In genomic region chr11:74418509-74418895, GRCh38 we compare ENCODE assay signal across 9 cellular contexts. TPM values are rescaled to one million over a fixed set of nuclear protein-coding genes. Genes with fewer than 3 reads are reported as not detected.
DNase-seq lines count a peak whose midpoint lies in the region; TF ChIP-seq lines count a peak whose summit lies in the region.
"Had no signal": no experiment of that assay in that cellular context is flagged by ENCODE, and none has a peak within 500 bp of the region (broad histone marks: within the 10 kb centered on the region; RNA-seq: fewer than 3 reads in every experiment).

No MANE protein-coding gene starts in this region.

- H3K27ac ChIP-seq in sigmoid colon = peak overlapping the region in 3 of 4 donors; percentile 48 to 58 (median 57)

- no peak for TF ChIP-seq CTCF in epithelial cell of esophagus (IDR thresholded peaks at IDR 0.05; ENCODE audit: insufficient read depth, low read depth, low read length, missing control alignments)
- no peak for TF ChIP-seq CTCF in sigmoid colon (IDR thresholded peaks at IDR 0.05)
- no peak for TF ChIP-seq CTCF in BE2C (IDR thresholded peaks at IDR 0.05; ENCODE audit: low read depth, low read length)

- intact Hi-C loops in sigmoid colon (cut with DNase I) = no loop called here

- no peak overlapping the region for H3K4me3 ChIP-seq in epithelial cell of esophagus (ENCODE audit: low read length)
- H3K4me3 ChIP-seq in sigmoid colon = no peak overlapping the region
- no peak overlapping the region for H3K4me3 ChIP-seq in BE2C (ENCODE audit: low read depth, low read length)

- TF ChIP-seq EP300 in sigmoid colon (IDR thresholded peaks at IDR 0.05) = no peak

- peaks cover 0 to 26% (median 17%) of the 10 kb centered on the region in 4 donors for H3K4me1 ChIP-seq in sigmoid colon
- H3K4me1 ChIP-seq in BE2C = no peaks in the 10 kb centered on the region

- no peaks in the 10 kb centered on the region for H3K36me3 Mint-ChIP-seq in T-helper 2 cell treated with Interferon-gamma antibody and Interleukin-4, amounts not matched to agents 5 μg/mL and 100 μg/mL, for 36 hours (ENCODE audit: low read depth)

- 45 to 52% methylated on average over 1 of the region's 1 CpG for WGBS in sigmoid colon, 2 donors

- peaks cover 4% of the 10 kb centered on the region for H3K27me3 Mint-ChIP-seq in T-helper 2 cell treated with Interferon-gamma antibody and Interleukin-4, amounts not matched to agents 5 μg/mL and 100 μg/mL, for 36 hours (ENCODE audit: low read depth)

- H3K27ac Mint-ChIP-seq in T-helper 2 cell treated with Interferon-gamma antibody and Interleukin-4, amounts not matched to agents 5 μg/mL and 100 μg/mL, for 36 hours = no peak overlapping the region

- no peak overlapping the region for H3K4me3 Mint-ChIP-seq in T-helper 2 cell treated with Interferon-gamma antibody and Interleukin-4, amounts not matched to agents 5 μg/mL and 100 μg/mL, for 36 hours

- no peaks in the 10 kb centered on the region for H3K9me3 Mint-ChIP-seq in T-helper 2 cell treated with Interferon-gamma antibody and Interleukin-4, amounts not matched to agents 5 μg/mL and 100 μg/mL, for 36 hours

- TF ChIP-seq POLR2A in sigmoid colon (IDR thresholded peaks at IDR 0.05) = no peak

- DNase-seq in HCEC 1CT (peak; percentile 86), NCI-H748 (lab: John Stamatoyannopoulos, UW; ENCODE audit: unreplicated experiment) (peak; percentile 46), epithelial cell of esophagus (ENCODE audit: low read depth) (peak; percentile 82), sigmoid colon (no peak), HuH-7.5 (ENCODE audit: low spot score) (no peak), BE2C (no peak)
- no peak for DNase-seq in T-helper 2 cell treated with Interferon-gamma antibody and Interleukin-4, amounts not matched to agents 5 μg/mL and 100 μg/mL, for 36 hours (ENCODE audit: low spot score)
- DNase-seq: cerebellar nuclear complex, NCI-H1092 treated with DMSO at 0.1 percent for 48 hours had no signal

- no peaks in the 10 kb centered on the region for H3K27me3 ChIP-seq in sigmoid colon
- H3K27me3 ChIP-seq in BE2C = no peaks in the 10 kb centered on the region

- H3K4me1 Mint-ChIP-seq in T-helper 2 cell treated with Interferon-gamma antibody and Interleukin-4, amounts not matched to agents 5 μg/mL and 100 μg/mL, for 36 hours (ENCODE audit: low read depth) = peaks cover 16% of the 10 kb centered on the region

- H3K36me3 ChIP-seq in sigmoid colon = no peaks in the 10 kb centered on the region
- H3K36me3 ChIP-seq in BE2C = no peaks in the 10 kb centered on the region

- H3K9me3 ChIP-seq in sigmoid colon = no peaks in the 10 kb centered on the region
- no peaks in the 10 kb centered on the region for H3K9me3 ChIP-seq in BE2C

RNA-seq across cellular contexts. Expression of gene PGM2L1, which starts 20.3 kb away (rescaled TPM):
- 10 to 100 TPM in 1 of 4 donors, 1 to 10 TPM in 3; 7.6 to 13.4 (median 8.9) TPM for total RNA-seq in sigmoid colon
- polyA plus RNA-seq in sigmoid colon = 1 to 10 TPM; 1.2 to 5.4 (median 2.8) TPM
- polyA plus RNA-seq in BE2C (2012; ENCODE audit: insufficient read depth, insufficient read length, low read depth) = 0.45 TPM

RNA-seq across cellular contexts. Expression of gene KCNE3, which starts 48.8 kb away (rescaled TPM):
- 10 to 100 TPM in 1 of 4 donors, 1 to 10 TPM in 3; 5.4 to 12.5 (median 6.8) TPM for total RNA-seq in sigmoid colon
- polyA plus RNA-seq in sigmoid colon = 10 to 100 TPM in 2 of 3 donors, 1 to 10 TPM in 1; 9.6 to 30.1 (median 22.0) TPM
- not detected for polyA plus RNA-seq in BE2C (2012; ENCODE audit: insufficient read depth, insufficient read length, low read depth)

Comparison
In these comparisons a context has a peak if more than half of its experiments do, and no peak if none do; other contexts are left out.
1. DNase-seq: peak in HCEC 1CT (single experiment), NCI-H748 (single experiment) and epithelial cell of esophagus (single experiment); none in sigmoid colon (single experiment), HuH-7.5 (single experiment), BE2C (single experiment) and T-helper 2 cell treated with Interferon-gamma antibody and Interleukin-4, amounts not matched to agents 5 μg/mL and 100 μg/mL, for 36 hours (single experiment).